8 cellular contexts compared by ENCODE assay signal in genomic region chr9:11206-11605, GRCh38. TPM values are rescaled to one million over a fixed set of nuclear protein-coding genes. Genes with fewer than 3 reads are reported as not detected.
DNase-seq lines count a peak whose midpoint lies in the region; TF ChIP-seq lines count a peak whose summit lies in the region.
"Not testable (repeated sequence)": the region's sequence is repeated elsewhere in the genome, so short reads cannot be mapped to it uniquely, and the experiment has no call there.

No MANE protein-coding gene starts in this region.

- not testable (repeated sequence) for TF ChIP-seq RAD21 in liver (IDR thresholded peaks at IDR 0.05)

- TF ChIP-seq CTCF in CD14-positive monocyte (IDR thresholded peaks at IDR 0.05) (peak; percentile 61), LNCaP clone FGC (IDR thresholded peaks at IDR 0.05; ENCODE audit: control insufficient read depth, extremely low read depth, insufficient read depth) (peak; percentile 74), liver (IDR thresholded peaks at IDR 0.05; ENCODE audit: low read depth, low read length, missing input control) (peak; percentile 22), spleen (IDR thresholded peaks at IDR 0.05 in 8 of 11, conservative IDR thresholded peaks at IDR 0.05 in 3 of 11) (peak in 6 of 11 experiments; percentile 23 to 62 (median 46))

- intact Hi-C loops in CD14-positive monocyte (cut with micrococcal nuclease); spleen (cut with DNase I; ENCODE audit: low total_unique reads): not testable (repeated sequence)

- not testable (repeated sequence) for H3K36me3 Mint-ChIP-seq in CD14-positive monocyte

- H3K27ac Mint-ChIP-seq in CD14-positive monocyte: not testable (repeated sequence)

- DNase-seq in CD14-positive monocyte (ENCODE audit: low spot score) (peak; percentile 75), spleen (peak; percentile 92)
- not testable (repeated sequence) for DNase-seq in LNCaP clone FGC (ENCODE audit: low read depth)
- DNase-seq in activated CD4-positive, alpha-beta T cell treated with anti-CD3 and anti-CD28 coated beads for 48 hours: peak; percentile 96
- peak; percentile 55 for DNase-seq in activated T-helper 9 cell treated with anti-CD3 and anti-CD28 coated beads, Interleukin-2, amount 50 U/mL, for 16 hours (ENCODE audit: low read depth)
- peak; percentile 48 to 77 (median 57) for DNase-seq in effector memory CD4-positive, alpha-beta T cell
- peak; percentile 21 to 49 for DNase-seq in stimulated activated CD8-positive, alpha-beta memory T cell treated with anti-CD3 and anti-CD28 coated beads, Interleukin-7, amount 100 ng/mL, for 4 hours (ENCODE audit: low read depth in 2 of 2)

- H3K4me3 Mint-ChIP-seq in CD14-positive monocyte: not testable (repeated sequence)

- H3K4me3 ChIP-seq in LNCaP clone FGC (ENCODE audit: low read depth, low read length); effector memory CD4-positive, alpha-beta T cell (ENCODE audit: insufficient read depth, low read depth, low read length, poor library complexity, severe bottlenecking); liver (ENCODE audit: low read depth in 1 of 3, low read length in 3 of 3); spleen: not testable (repeated sequence)

- H3K4me1 ChIP-seq in effector memory CD4-positive, alpha-beta T cell (ENCODE audit: control insufficient read depth, insufficient read depth, low read length, poor library complexity, severe bottlenecking); liver (ENCODE audit: control insufficient read depth in 4 of 4, insufficient read depth in 4 of 4, low read length in 3 of 4); spleen: not testable (repeated sequence)

- not testable (repeated sequence) for H3K27me3 Mint-ChIP-seq in CD14-positive monocyte (ENCODE audit: low read depth in 3 of 3)

- not testable (repeated sequence) for H3K9me3 Mint-ChIP-seq in CD14-positive monocyte

- not testable (repeated sequence) for TF ChIP-seq POLR2A in spleen (IDR thresholded peaks at IDR 0.05)

- H3K4me1 Mint-ChIP-seq in CD14-positive monocyte: not testable (repeated sequence)

- not testable (repeated sequence) for H3K9me3 ChIP-seq in effector memory CD4-positive, alpha-beta T cell (ENCODE audit: control insufficient read depth, low read length); liver (ENCODE audit: control insufficient read depth in 4 of 4, low read length in 3 of 4); spleen

- not testable (repeated sequence) for H3K36me3 ChIP-seq in effector memory CD4-positive, alpha-beta T cell (ENCODE audit: control insufficient read depth, insufficient read depth, low read length); liver (ENCODE audit: control insufficient read depth in 4 of 4, insufficient read depth in 3 of 4, low read depth in 1 of 4, low read length in 3 of 4); spleen

- not testable (repeated sequence) for H3K27ac ChIP-seq in effector memory CD4-positive, alpha-beta T cell (ENCODE audit: insufficient read depth, low read length, poor library complexity, severe bottlenecking); liver (ENCODE audit: low read depth in 1 of 2, low read length in 2 of 2); spleen

- WGBS in liver: 58% methylated on average over 20 of the region's 26 CpGs
- WGBS in spleen, 5 donors: 40 to 73% (median 49%) methylated on average over 4 to 22 of the region's 26 CpGs; no CpG with 5 or more reads in 1 of the 5 donors

- not testable (repeated sequence) for H3K9ac ChIP-seq in liver (ENCODE audit: low read depth in 1 of 2, low read length in 2 of 2)

- H3K27me3 ChIP-seq in effector memory CD4-positive, alpha-beta T cell (replicated peaks; ENCODE audit: control insufficient read depth, insufficient read depth, low read length, poor library complexity, severe bottlenecking); liver (ENCODE audit: control insufficient read depth in 4 of 4, insufficient read depth in 4 of 4, low read length in 3 of 4); spleen (replicated peaks in 1 of 7): not testable (repeated sequence)

RNA-seq across cellular contexts. Expression of gene WASHC1, which starts 18.1 kb away (rescaled TPM):
- polyA plus RNA-seq in CD14-positive monocyte: 1 to 10 TPM in 1 of 2 donors, under 1 TPM in 1; 0.85 to 1.4 TPM
- 1 to 10 TPM; 1.7 to 4.6 TPM for total RNA-seq in liver
- polyA plus RNA-seq in liver: 1 to 10 TPM; 3.1 to 3.8 TPM
- 10 to 100 TPM in 3 of 7 donors, 1 to 10 TPM in 4; 1.9 to 32.7 (median 9.3) TPM for total RNA-seq in spleen
- polyA plus RNA-seq in spleen: 10 to 100 TPM; 30.8 to 79.1 (median 47.7) TPM

Comparison
In these comparisons a context has a peak if more than half of its experiments do, and no peak if none do; other contexts are left out.
1. CTCF ChIP-seq: peak in every context shown above with its lines; median percentile 74 in LNCaP clone FGC; 61 in CD14-positive monocyte; 46 in spleen; 22 in liver.
2. RNA of gene WASHC1, which starts 18.1 kb away (polyA plus RNA-seq): 30.8 to 79.1 TPM in spleen; 3.1 to 3.8 TPM in liver and 0.85 to 1.4 TPM in CD14-positive monocyte; every median in the first group is over 4 times any median in the second.